ENCODE assay signal across 8 cellular contexts in genomic region chr11:45885274-45885920, GRCh38. TPM values are rescaled to one million over a fixed set of nuclear protein-coding genes. Genes with fewer than 3 reads are reported as not detected.
A peak's percentile ranks its signal among the peaks of the same experiment; 100 is the strongest.
DNase-seq lines count a peak whose midpoint lies in the region; ATAC-seq and TF ChIP-seq lines count a peak whose summit lies in the region.

Gene MAPK8IP1 (plus strand): TSS chr11:45885651. CDS start chr11:45885821, 170 bp downstream.

- no peaks in the 10 kb centered on the region for H3K9me3 ChIP-seq in HUES64 (ENCODE audit: insufficient read depth, low read depth, low read length)
- H3K9me3 ChIP-seq in heart right ventricle, result no peaks in the 10 kb centered on the region
- no peaks in the 10 kb centered on the region for H3K9me3 ChIP-seq in prostate gland

- intact Hi-C loops in heart right ventricle (cut with DNase I), result no loop called here
- intact Hi-C loops in prostate gland (cut with DNase I), result no loop called here

- WGBS in HUES64, result 1% methylated on average over 73 of the region's 73 CpGs
- WGBS in heart right ventricle, 2 donors, result 2% methylated on average over 33 to 73 of the region's 73 CpGs
- WGBS in prostate gland, result 1% methylated on average over 46 of the region's 73 CpGs

- H3K36me3 ChIP-seq in HUES64 (ENCODE audit: insufficient read depth, low read length), result peaks cover 7% of the 10 kb centered on the region
- peaks cover 0 to 33% (median 15%) of the 10 kb centered on the region in 9 donors for H3K36me3 ChIP-seq in heart right ventricle
- no peaks in the 10 kb centered on the region for H3K36me3 ChIP-seq in prostate gland

- H3K27ac ChIP-seq in HUES64 (ENCODE audit: low read depth, low read length), result no peak within 1 kb of the TSS; the same call in 1 of the 2 replicates
- no peak within 1 kb of the TSS for H3K27ac ChIP-seq in heart right ventricle
- H3K27ac ChIP-seq in prostate gland, result no peak within 1 kb of the TSS

- peak within 1 kb of the TSS; percentile 59; the same call in 1 of the 2 replicates for H3K9ac ChIP-seq in HUES64 (ENCODE audit: low read depth, low read length)

- H3K4me3 ChIP-seq in HUES64 (ENCODE audit: low read length), result peak within 1 kb of the TSS; percentile 75
- peak within 1 kb of the TSS in 9 of 10 donors; percentile 30 to 59 (median 50) for H3K4me3 ChIP-seq in heart right ventricle
- peak within 1 kb of the TSS; percentile 41 to 59 for H3K4me3 ChIP-seq in prostate gland

- DNase-seq in AG08395 (ENCODE audit: low spot score), result peak; percentile 76
- DNase-seq in GM19238 (ENCODE audit: insufficient read length, low spot score), result peak; percentile 76
- DNase-seq in SHP77 treated with DMSO at 0.1 percent for 48 hours (lab: John Stamatoyannopoulos, UW), result peak; percentile 48
- peak; percentile 43 for DNase-seq in activated naive CD4-positive, alpha-beta T cell treated with anti-CD3 and anti-CD28 coated beads, Interleukin-2, amount 50 U/mL, for 16 hours
- DNase-seq in heart right ventricle, result peak; percentile 42 to 55
- DNase-seq in prostate gland (ENCODE audit: low spot score), result peak; percentile 34

- H3K4me1 ChIP-seq in HUES64 (ENCODE audit: insufficient read depth, low read length) (no peaks in the 10 kb centered on the region), heart right ventricle (peaks cover 0 to 23% (median 10%) of the 10 kb centered on the region in 9 donors), prostate gland (replicated peaks) (no peaks in the 10 kb centered on the region)

- H3K27me3 ChIP-seq in HUES64 (ENCODE audit: insufficient read depth, low read length) (peaks cover 9% of the 10 kb centered on the region; the same call in 1 of the 2 replicates), heart right ventricle (peaks cover 0 to 13% (median 0%) of the 10 kb centered on the region in 7 donors), prostate gland (replicated peaks; ENCODE audit: insufficient read depth) (no peaks in the 10 kb centered on the region)

- peak; percentile 19 to 79 (median 72) for ATAC-seq in heart right ventricle
- no peak for ATAC-seq in HG03571 (IDR thresholded peaks at IDR 0.05; ENCODE audit: unreplicated experiment)

- TF ChIP-seq POLR2A in prostate gland (IDR thresholded peaks at IDR 0.05), result no peak

- peak in 1 of 9 donors; percentile 7 for TF ChIP-seq CTCF in heart right ventricle (IDR thresholded peaks at IDR 0.05)
- TF ChIP-seq CTCF in prostate gland (IDR thresholded peaks at IDR 0.05), result no peak

RNA-seq across cellular contexts. Expression of gene MAPK8IP1, which starts in this region (rescaled TPM):
- polyA plus RNA-seq in HUES64 (2013, experiment 1 of 2), result 18.8 TPM
- 17.5 TPM for polyA plus RNA-seq in HUES64 (2013, experiment 2 of 2)
- total RNA-seq in heart right ventricle (1 to 10 TPM; 4.4 to 8.0 (median 6.5) TPM), prostate gland (10 to 100 TPM; 19.8 to 46.9 TPM)
- polyA plus RNA-seq in heart right ventricle, result 1 to 10 TPM; 2.6 to 3.1 TPM
